8 cellular contexts compared by ENCODE assay signal in genomic region chr7:1432411-1433082, GRCh38.
DNase-seq lines count a peak whose midpoint lies in the region; TF ChIP-seq lines count a peak whose summit lies in the region.

No MANE protein-coding gene starts in this region.

- no peak for TF ChIP-seq POLR2A in NB4 (IDR thresholded peaks at IDR 0.05; ENCODE audit: extremely low read depth, insufficient read length)

- DNase-seq in NCI-H2081 (lab: John Stamatoyannopoulos, UW) (peak; percentile 24 to 65), NCI-H2081 treated with DMSO at 0.1 percent for 48 hours (lab: John Stamatoyannopoulos, UW) (no peak), NB4 (ENCODE audit: low read depth) (peak; percentile 76), brain microvascular endothelial cell (peak; percentile 14), iris pigment epithelial cell (ENCODE audit: low read depth) (peak; percentile 26), NCI-H524 treated with DMSO at 0.1 percent for 48 hours (lab: John Stamatoyannopoulos, UW) (no peak)
- peak; percentile 83 to 90 for DNase-seq in stimulated activated CD4-positive, alpha-beta T cell treated with anti-CD3 and anti-CD28 coated beads, Interleukin-2, amount 100 ng/mL, for 24 hours

- H3K4me3 ChIP-seq in NB4 (ENCODE audit: low read depth, low read length) (no peak overlapping the region), WI38 (ENCODE audit: low read depth, low read length) (no peak overlapping the region), brain microvascular endothelial cell (ENCODE audit: low read depth, low read length) (no peak overlapping the region)

- H3K36me3 ChIP-seq in brain microvascular endothelial cell (replicated peaks): peaks cover 2% of the 10 kb centered on the region

- TF ChIP-seq CTCF in NB4 (IDR thresholded peaks at IDR 0.05; ENCODE audit: low read depth, low read length) (peak; percentile 99), WI38 (IDR thresholded peaks at IDR 0.05; ENCODE audit: low read depth, low read length) (peak; percentile 98), brain microvascular endothelial cell (IDR thresholded peaks at IDR 0.05; ENCODE audit: low read depth, low read length, missing control alignments) (peak; percentile 99)

- H3K27ac ChIP-seq in brain microvascular endothelial cell: no peak overlapping the region

- in situ Hi-C loops in brain microvascular endothelial cell (cut with HindIII; ENCODE audit: low pct_ligation_motif_present, low sequenced_read_pairs): no loop called here

- H3K27me3 ChIP-seq in brain microvascular endothelial cell (replicated peaks): no peaks in the 10 kb centered on the region

Comparison
In these comparisons a context has a peak if more than half of its experiments do, and no peak if none do; other contexts are left out.
1. DNase-seq: peak in NCI-H2081 (2 of 2), NB4 (single experiment), brain microvascular endothelial cell (single experiment), iris pigment epithelial cell (single experiment) and stimulated activated CD4-positive, alpha-beta T cell treated with anti-CD3 and anti-CD28 coated beads, Interleukin-2, amount 100 ng/mL, for 24 hours (2 of 2); none in NCI-H2081 treated with DMSO at 0.1 percent for 48 hours (single experiment) and NCI-H524 treated with DMSO at 0.1 percent for 48 hours (single experiment).
2. Peak in every context shown above with its lines, with median percentiles within 50 percentile points of each other: CTCF ChIP-seq.